29 cellular contexts compared by ENCODE assay signal in genomic region chr7:117445206-117445605, GRCh38. TPM values are rescaled to one million over a fixed set of nuclear protein-coding genes. Genes with fewer than 3 reads are reported as not detected.
A peak's percentile ranks its signal among the peaks of the same experiment; 100 is the strongest.
DNase-seq lines count a peak whose midpoint lies in the region; TF ChIP-seq lines count a peak whose summit lies in the region.
"Had no signal": no experiment of that assay in that cellular context is flagged by ENCODE, and none has a peak within 500 bp of the region (broad histone marks: within the 10 kb centered on the region; RNA-seq: fewer than 3 reads in every experiment).

No MANE protein-coding gene starts in this region.

- no peak overlapping the region for H3K18ac ChIP-seq in mesendoderm (ENCODE audit: low read length)

- WGBS in mesendoderm (ENCODE audit: extremely low coverage, insufficient coverage, low lambda C conversion rate) = no CpG with 5 or more reads among the region's 1 CpG

- no peaks in the 10 kb centered on the region for H3K27me3 ChIP-seq in mesendoderm (ENCODE audit: insufficient read depth, low read length, poor library complexity)
- no peaks in the 10 kb centered on the region for H3K27me3 ChIP-seq in MG63
- H3K27me3 ChIP-seq: esophagus squamous epithelium had no signal

- no peak overlapping the region for H2BK15ac ChIP-seq in mesendoderm (replicated peaks; ENCODE audit: low read depth)

- DNase-seq in Daoy (ENCODE audit: low read depth) (peak; percentile 29), amniotic epithelial cell (ENCODE audit: low read depth) (peak; percentile 68), fibroblast of the aortic adventitia (ENCODE audit: low read depth) (peak; percentile 1), mesendoderm (peak; percentile 3), activated gamma-delta T cell treated with Interleukin-2 at 50 U/mL for 16 hours (no peak), KG1 (lab: John Stamatoyannopoulos, UW) (no peak), MG63 (no peak)
- DNase-seq in stimulated activated CD4-positive, alpha-beta T cell treated with anti-CD3 and anti-CD28 coated beads, Interleukin-4, amount 100 ng/mL, for 1 hour = no peak
- DNase-seq: activated CD4-positive, alpha-beta T cell treated with anti-CD3 and anti-CD28 coated beads for 36 hours; activated CD8-positive, alpha-beta memory T cell treated with anti-CD3 and anti-CD28 coated beads for 24 hours; activated naive CD4-positive, alpha-beta T cell treated with Interleukin-2 at 50 U/mL for 16 hours; activated T-cell treated with anti-CD3 and anti-CD28 coated beads, Interleukin-2, amount 50 U/mL, for 24 hours; cerebellar nuclear complex; COR-L47; DND-41; effector CD8-positive, alpha-beta T cell; esophagus squamous epithelium; NCI-H1105 treated with DMSO at 0.1 percent for 48 hours; NCI-H2029 treated with DMSO at 0.1 percent for 48 hours; SJCRH30; stimulated activated CD4-positive, alpha-beta T cell treated with anti-CD3 and anti-CD28 coated beads, Interleukin-2, amount 100 ng/mL, for 48 hours; stimulated activated naive CD4-positive, alpha-beta T cell had no signal

- no peak overlapping the region for H2BK120ac ChIP-seq in mesendoderm (ENCODE audit: low read depth, low read length)

- no peak overlapping the region for H4K5ac ChIP-seq in mesendoderm (ENCODE audit: low read length)

- H3K79me2 ChIP-seq in mesendoderm (ENCODE audit: control insufficient read depth, insufficient read depth, low read length) = no peaks in the 10 kb centered on the region

- H4K8ac ChIP-seq in mesendoderm (ENCODE audit: low read depth, low read length) = no peak overlapping the region

- no peaks in the 10 kb centered on the region for H3K79me1 ChIP-seq in mesendoderm (ENCODE audit: low read length)

- H3K4ac ChIP-seq in mesendoderm (ENCODE audit: low read depth, low read length) = no peak overlapping the region

- TF ChIP-seq CTCF in fibroblast of the aortic adventitia (IDR thresholded peaks at IDR 0.05; ENCODE audit: insufficient read depth, low read length) = no peak

- H3K9me3 ChIP-seq in MG63 = no peaks in the 10 kb centered on the region
- H3K9me3 ChIP-seq: thoracic aorta had no signal

- H3K56ac ChIP-seq in mesendoderm (ENCODE audit: low read length) = no peak overlapping the region

- no peak overlapping the region for H3K9ac ChIP-seq in mesendoderm (ENCODE audit: low read length)

- H2BK5ac ChIP-seq in mesendoderm (ENCODE audit: low read length) = no peak overlapping the region

- H3K23ac ChIP-seq in mesendoderm (ENCODE audit: low read length) = no peak overlapping the region

- no peak overlapping the region for H2AK5ac ChIP-seq in mesendoderm (ENCODE audit: low read length)

- no peaks in the 10 kb centered on the region for H3K4me1 ChIP-seq in mesendoderm (ENCODE audit: control insufficient read depth, low read depth, low read length)
- H3K4me1 ChIP-seq: SJCRH30 had no signal

- H3K4me2 ChIP-seq in mesendoderm (ENCODE audit: low read length) = no peak overlapping the region
- H3K4me2 ChIP-seq: PC-9 had no signal

- H3K27ac ChIP-seq in mesendoderm (ENCODE audit: low read depth, low read length) = no peak overlapping the region
- H3K27ac ChIP-seq: esophagus squamous epithelium, PC-9, SJCRH30, thoracic aorta had no signal

- H3K36me3 ChIP-seq in mesendoderm (ENCODE audit: control insufficient read depth, insufficient read depth, low read length) (no peaks in the 10 kb centered on the region), MG63 (no peaks in the 10 kb centered on the region)
- H3K36me3 ChIP-seq: esophagus squamous epithelium, SJCRH30, thoracic aorta had no signal

- H3K4me3 ChIP-seq in fibroblast of the aortic adventitia (ENCODE audit: low read depth, low read length) = no peak overlapping the region
- no peak overlapping the region for H3K4me3 ChIP-seq in mesendoderm (ENCODE audit: low read length)
- H3K4me3 ChIP-seq in MG63 = no peak overlapping the region
- H3K4me3 ChIP-seq: esophagus squamous epithelium, PC-9, SJCRH30, thoracic aorta had no signal

RNA-seq across cellular contexts. Expression of gene ASZ1, which starts 17.9 kb away (rescaled TPM):
- not detected in 2 replicates for total RNA-seq in Daoy (2014; rRNA removed; shearing (Covaris generic))
- total RNA-seq in fibroblast of the aortic adventitia (ENCODE audit: low replicate concordance) = not detected in 2 replicates
- not detected for polyA plus RNA-seq in mesendoderm (2013, experiment 1 of 2)
- polyA plus RNA-seq in mesendoderm (2013, experiment 2 of 2) = not detected
- total RNA-seq in MG63 (2014; rRNA removed; shearing (Covaris generic); ENCODE audit: low replicate concordance) = not detected in 2 replicates
- total RNA-seq: A673; activated CD4-positive, alpha-beta T cell treated with anti-CD3 and anti-CD28 coated beads for 36 hours; esophagus squamous epithelium; PC-9; pulmonary artery endothelial cell; SJCRH30; T-helper 1 cell treated with Interleukin-12 subunit alpha and Interleukin-12 subunit beta and Interleukin-4 antibody, amounts not matched to agents 30 ng/mL and 1 ng/mL, for 36 hours; thoracic aorta had no signal
- polyA plus RNA-seq: BJ, liver had no signal

RNA-seq across cellular contexts. Expression of gene CFTR, which starts 34.6 kb away (rescaled TPM):
- 0.06 TPM in 2 replicates for total RNA-seq in Daoy (2014; rRNA removed; shearing (Covaris generic))
- 0.09 TPM in 1 of 2 replicates, not detected in the other for total RNA-seq in fibroblast of the aortic adventitia (ENCODE audit: low replicate concordance)
- 0.07 TPM for polyA plus RNA-seq in mesendoderm (2013, experiment 1 of 2)
- 0.10 TPM for polyA plus RNA-seq in mesendoderm (2013, experiment 2 of 2)
- total RNA-seq in MG63 (2014; rRNA removed; shearing (Covaris generic); ENCODE audit: low replicate concordance) = not detected in 2 replicates
- total RNA-seq: activated CD4-positive, alpha-beta T cell treated with anti-CD3 and anti-CD28 coated beads for 36 hours; PC-9; pulmonary artery endothelial cell; SJCRH30; T-helper 1 cell treated with Interleukin-12 subunit alpha and Interleukin-12 subunit beta and Interleukin-4 antibody, amounts not matched to agents 30 ng/mL and 1 ng/mL, for 36 hours had no signal
- polyA plus RNA-seq: BJ had no signal

Comparison
In these comparisons a context has a peak if more than half of its experiments do, and no peak if none do; other contexts are left out.
1. DNase-seq: peak in Daoy (single experiment), amniotic epithelial cell (single experiment), fibroblast of the aortic adventitia (single experiment) and mesendoderm (single experiment); none in activated gamma-delta T cell treated with Interleukin-2 at 50 U/mL for 16 hours (single experiment), stimulated activated CD4-positive, alpha-beta T cell treated with anti-CD3 and anti-CD28 coated beads, Interleukin-4, amount 100 ng/mL, for 1 hour (single experiment), KG1 (single experiment) and MG63 (single experiment).